8 cellular contexts compared by ENCODE assay signal in genomic region chr12:41190360-41190759, GRCh38. TPM values are rescaled to one million over a fixed set of nuclear protein-coding genes. Genes with fewer than 3 reads are reported as not detected.
DNase-seq lines count a peak whose midpoint lies in the region; TF ChIP-seq lines count a peak whose summit lies in the region.

No MANE protein-coding gene starts in this region.

- no peak overlapping the region for H3K4me2 ChIP-seq in DOHH2 (ENCODE audit: low read length)
- H3K4me2 ChIP-seq in neural progenitor cell: peak overlapping the region; percentile 91

- no peaks in the 10 kb centered on the region for H3K9me2 ChIP-seq in DOHH2 (replicated peaks; ENCODE audit: control insufficient read depth, low read length)

- POLR2A ChIA-PET in activated CD4-positive, alpha-beta memory T cell treated with anti-CD3 and anti-CD28 coated beads for 36 hours (lab: Charles Lee): no interaction called here

- H3K36me3 ChIP-seq in DOHH2 (ENCODE audit: control insufficient read depth, low read length): no peaks in the 10 kb centered on the region
- no peaks in the 10 kb centered on the region for H3K36me3 ChIP-seq in neural progenitor cell

- H3K27me3 Mint-ChIP-seq in neural progenitor cell (ENCODE audit: insufficient read depth, low read depth): peaks cover 24% of the 10 kb centered on the region
- peaks cover 32% of the 10 kb centered on the region for H3K27me3 Mint-ChIP-seq in activated CD4-positive, alpha-beta memory T cell treated with anti-CD3 and anti-CD28 coated beads for 36 hours

- H3K27ac ChIP-seq in DOHH2 (ENCODE audit: low read depth, low read length) (no peak overlapping the region), neural progenitor cell (no peak overlapping the region)

- H3K9ac ChIP-seq in neural progenitor cell: no peak overlapping the region

- H3F3A ChIP-seq in DOHH2 (ENCODE audit: control insufficient read depth, insufficient read depth) (no peaks in the 10 kb centered on the region), neural progenitor cell (ENCODE audit: low read depth) (peaks cover 17% of the 10 kb centered on the region)

- H3K27ac Mint-ChIP-seq in neural progenitor cell: no peak overlapping the region
- no peak overlapping the region for H3K27ac Mint-ChIP-seq in activated CD4-positive, alpha-beta memory T cell treated with anti-CD3 and anti-CD28 coated beads for 36 hours

- DNase-seq in NCI-H1694 treated with DMSO at 0.1 percent for 48 hours (lab: John Stamatoyannopoulos, UW) (peak; percentile 39), choroid plexus epithelial cell (ENCODE audit: low read depth) (peak; percentile 25), neural progenitor cell (ENCODE audit: low spot score) (peak; percentile 55), NCI-H446 treated with DMSO at 0.1 percent for 48 hours (lab: John Stamatoyannopoulos, UW) (no peak), NK-92 (lab: John Stamatoyannopoulos, UW; ENCODE audit: unreplicated experiment) (no peak)
- DNase-seq in central memory CD4-positive, alpha-beta T cell: no peak
- DNase-seq in activated CD4-positive, alpha-beta memory T cell treated with anti-CD3 and anti-CD28 coated beads for 36 hours: no peak

- H2AFZ ChIP-seq in neural progenitor cell (replicated peaks): peak overlapping the region; percentile 83

- H3K9me3 Mint-ChIP-seq in neural progenitor cell: no peaks in the 10 kb centered on the region
- no peaks in the 10 kb centered on the region for H3K9me3 Mint-ChIP-seq in activated CD4-positive, alpha-beta memory T cell treated with anti-CD3 and anti-CD28 coated beads for 36 hours

- peak; percentile 22 for TF ChIP-seq CTCF in DOHH2 (IDR thresholded peaks at IDR 0.05; ENCODE audit: low read depth, low read length, poor library complexity, severe bottlenecking)
- peak; percentile 51 for TF ChIP-seq CTCF in choroid plexus epithelial cell (conservative IDR thresholded peaks at IDR 0.05; ENCODE audit: low read depth, low read length)
- peak; percentile 68 for TF ChIP-seq CTCF in neural progenitor cell (IDR thresholded peaks at IDR 0.05)

- no peak overlapping the region for H3K4me3 ChIP-seq in DOHH2 (ENCODE audit: low read length)
- no peak overlapping the region for H3K4me3 ChIP-seq in choroid plexus epithelial cell (ENCODE audit: low read depth, low read length)
- peak overlapping the region; percentile 49 for H3K4me3 ChIP-seq in neural progenitor cell

- H3K36me3 Mint-ChIP-seq in neural progenitor cell: no peaks in the 10 kb centered on the region
- peaks cover 1% of the 10 kb centered on the region for H3K36me3 Mint-ChIP-seq in activated CD4-positive, alpha-beta memory T cell treated with anti-CD3 and anti-CD28 coated beads for 36 hours

- no peaks in the 10 kb centered on the region for H3K9me3 ChIP-seq in DOHH2 (ENCODE audit: control insufficient read depth, insufficient read depth, low read length)
- no peaks in the 10 kb centered on the region for H3K9me3 ChIP-seq in neural progenitor cell (ENCODE audit: low read depth)

- CTCF ChIA-PET in activated CD4-positive, alpha-beta memory T cell treated with anti-CD3 and anti-CD28 coated beads for 36 hours (lab: Charles Lee): no interaction called here

- intact Hi-C loops in activated CD4-positive, alpha-beta memory T cell treated with anti-CD3 and anti-CD28 coated beads for 36 hours (cut with micrococcal nuclease): no loop called here

- H3K4me3 Mint-ChIP-seq in neural progenitor cell: peak overlapping the region; percentile 89
- H3K4me3 Mint-ChIP-seq in activated CD4-positive, alpha-beta memory T cell treated with anti-CD3 and anti-CD28 coated beads for 36 hours: no peak overlapping the region

- no peaks in the 10 kb centered on the region for H3K4me1 ChIP-seq in DOHH2 (ENCODE audit: control insufficient read depth, low read length)
- H3K4me1 ChIP-seq in neural progenitor cell: peaks cover 12% of the 10 kb centered on the region

- H3K27me3 ChIP-seq in DOHH2 (ENCODE audit: control insufficient read depth, low read length): no peaks in the 10 kb centered on the region
- peaks cover 74% of the 10 kb centered on the region for H3K27me3 ChIP-seq in neural progenitor cell

- peaks cover 21% of the 10 kb centered on the region for H3K4me1 Mint-ChIP-seq in neural progenitor cell
- no peaks in the 10 kb centered on the region for H3K4me1 Mint-ChIP-seq in activated CD4-positive, alpha-beta memory T cell treated with anti-CD3 and anti-CD28 coated beads for 36 hours (ENCODE audit: low read depth)

- H4K20me1 ChIP-seq in DOHH2 (ENCODE audit: control insufficient read depth, insufficient read depth, low read depth, low read length): no peaks in the 10 kb centered on the region
- H4K20me1 ChIP-seq in neural progenitor cell (ENCODE audit: low read depth): peaks cover 8% of the 10 kb centered on the region

- H3K79me2 ChIP-seq in DOHH2 (ENCODE audit: control insufficient read depth, low read length) (no peaks in the 10 kb centered on the region), neural progenitor cell (ENCODE audit: low read depth) (no peaks in the 10 kb centered on the region)

RNA-seq across cellular contexts. Expression of gene PDZRN4, which starts 2.2 kb away (rescaled TPM):
- 0.06 and 0.09 TPM in 2 replicates for total RNA-seq in neural progenitor cell (ENCODE audit: low replicate concordance)
- total RNA-seq in activated CD4-positive, alpha-beta memory T cell treated with anti-CD3 and anti-CD28 coated beads for 36 hours: not detected

Comparison
In these comparisons a context has a peak if more than half of its experiments do, and no peak if none do; other contexts are left out.
1. DNase-seq: peak in NCI-H1694 treated with DMSO at 0.1 percent for 48 hours (single experiment), choroid plexus epithelial cell (single experiment) and neural progenitor cell (single experiment); none in NCI-H446 treated with DMSO at 0.1 percent for 48 hours (single experiment), central memory CD4-positive, alpha-beta T cell (single experiment), NK-92 (single experiment) and activated CD4-positive, alpha-beta memory T cell treated with anti-CD3 and anti-CD28 coated beads for 36 hours (single experiment).
2. Peak in every context shown above with its lines, with median percentiles within 50 percentile points of each other: CTCF ChIP-seq.